In the genomic region with DNA sequence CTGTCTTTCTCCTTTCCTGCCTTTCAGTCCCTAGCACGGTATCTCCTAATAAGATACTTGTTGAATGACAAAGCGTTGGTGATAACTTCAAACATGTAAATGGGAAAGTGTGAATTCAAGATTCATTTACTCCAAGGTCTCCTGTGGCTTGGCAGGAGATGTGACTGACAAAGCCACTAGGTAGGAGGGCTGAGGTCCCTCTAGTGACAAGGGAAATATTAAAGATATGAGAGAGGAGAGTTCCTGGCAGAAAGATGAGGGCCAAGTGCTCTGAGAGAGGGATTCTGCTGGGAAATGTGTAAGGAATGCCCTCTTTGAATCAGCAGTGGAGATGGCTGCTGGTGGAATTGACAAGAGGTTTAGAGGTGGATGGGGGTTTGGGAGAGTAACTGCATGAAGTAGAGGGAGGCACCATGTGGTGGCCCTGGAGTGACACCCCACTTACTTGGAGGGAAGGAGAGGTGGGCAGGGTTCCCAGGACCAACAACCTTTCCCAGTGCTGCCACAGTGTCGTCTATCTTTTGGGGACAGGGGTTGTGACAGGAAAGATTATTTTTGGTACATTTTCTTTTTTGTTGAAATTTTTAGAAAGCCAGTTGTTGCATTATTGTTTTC, we compare ENCODE assay signal across 17 cellular contexts. TPM values are rescaled to one million over a fixed set of nuclear protein-coding genes. Genes with fewer than 3 reads are reported as not detected.
DNase-seq lines count a peak whose midpoint lies in the region; ATAC-seq and TF ChIP-seq lines count a peak whose summit lies in the region.
"Had no signal": no experiment of that assay in that cellular context is flagged by ENCODE, and none has a peak within 500 bp of the region (broad histone marks: within the 10 kb centered on the region; RNA-seq: fewer than 3 reads in every experiment).

No MANE protein-coding gene starts in this region.

- no peak overlapping the region for H3K27ac ChIP-seq in CD8-positive, alpha-beta T cell (ENCODE audit: low read depth, low read length)
- no peak overlapping the region for H3K27ac ChIP-seq in Karpas-422 (ENCODE audit: low read length)
- H3K27ac ChIP-seq in effector memory CD4-positive, alpha-beta T cell (ENCODE audit: insufficient read depth, low read length, poor library complexity, severe bottlenecking) = peak overlapping the region; percentile 13
- H3K27ac ChIP-seq: brain microvascular endothelial cell, suprapubic skin had no signal

- H3K9me3 Mint-ChIP-seq in CD8-positive, alpha-beta T cell = no peaks in the 10 kb centered on the region
- H3K9me3 Mint-ChIP-seq in neural crest cell = no peaks in the 10 kb centered on the region

- H3K4me3 ChIP-seq in CD8-positive, alpha-beta T cell (ENCODE audit: low read depth, low read length) = no peak overlapping the region
- H3K4me3 ChIP-seq in Karpas-422 (ENCODE audit: low read length) = no peak overlapping the region
- H3K4me3 ChIP-seq in effector memory CD4-positive, alpha-beta T cell (ENCODE audit: insufficient read depth, low read depth, low read length, poor library complexity, severe bottlenecking) = no peak overlapping the region
- H3K4me3 ChIP-seq: suprapubic skin had no signal

- peak overlapping the region; percentile 62 for H3K27ac Mint-ChIP-seq in CD8-positive, alpha-beta T cell
- H3K27ac Mint-ChIP-seq in neural crest cell (ENCODE audit: unreplicated experiment) = peak overlapping the region; percentile 48

- ATAC-seq in CD8-positive, alpha-beta T cell = no peak
- ATAC-seq in GM21723 (IDR thresholded peaks at IDR 0.05; ENCODE audit: unreplicated experiment) = no peak

- no peaks in the 10 kb centered on the region for H3K9me2 ChIP-seq in Karpas-422 (replicated peaks; ENCODE audit: insufficient read depth, low read length)

- no peak for TF ChIP-seq CTCF in CD8-positive, alpha-beta T cell (IDR thresholded peaks at IDR 0.05)
- no peak for TF ChIP-seq CTCF in neural crest cell (conservative IDR thresholded peaks at IDR 0.05)

- peak overlapping the region; percentile 27 for H3K4me2 ChIP-seq in Karpas-422 (ENCODE audit: low read depth, low read length, poor library complexity, severe bottlenecking)

- CTCF ChIA-PET in CD8-positive, alpha-beta T cell (lab: Charles Lee) = no interaction called here

- H3K9me3 ChIP-seq in CD8-positive, alpha-beta T cell (ENCODE audit: low read length) = no peaks in the 10 kb centered on the region
- H3K9me3 ChIP-seq in Karpas-422 (ENCODE audit: low read length) = no peaks in the 10 kb centered on the region
- no peaks in the 10 kb centered on the region for H3K9me3 ChIP-seq in effector memory CD4-positive, alpha-beta T cell (ENCODE audit: control insufficient read depth, low read length)
- H3K9me3 ChIP-seq: suprapubic skin had no signal

- no peak overlapping the region for H3K9ac ChIP-seq in Karpas-422 (ENCODE audit: low read length)

- H2AFZ ChIP-seq in Karpas-422 (ENCODE audit: low read length) = no peak overlapping the region

- H3K27me3 Mint-ChIP-seq in CD8-positive, alpha-beta T cell (ENCODE audit: low read depth) = no peaks in the 10 kb centered on the region
- no peaks in the 10 kb centered on the region for H3K27me3 Mint-ChIP-seq in neural crest cell (ENCODE audit: low read depth)

- POLR2A ChIA-PET in CD8-positive, alpha-beta T cell (lab: Charles Lee) = no interaction called here

- H3K4me3 Mint-ChIP-seq in CD8-positive, alpha-beta T cell = no peak overlapping the region
- H3K4me3 Mint-ChIP-seq in neural crest cell = no peak overlapping the region

- no peaks in the 10 kb centered on the region for H3K27me3 ChIP-seq in CD8-positive, alpha-beta T cell (ENCODE audit: insufficient read depth, low read length)
- no peaks in the 10 kb centered on the region for H3K27me3 ChIP-seq in Karpas-422 (ENCODE audit: low read length)
- no peaks in the 10 kb centered on the region for H3K27me3 ChIP-seq in effector memory CD4-positive, alpha-beta T cell (replicated peaks; ENCODE audit: control insufficient read depth, insufficient read depth, low read length, poor library complexity, severe bottlenecking)
- H3K27me3 ChIP-seq: brain microvascular endothelial cell, suprapubic skin had no signal

- peaks cover 38% of the 10 kb centered on the region for H3K4me1 Mint-ChIP-seq in CD8-positive, alpha-beta T cell (ENCODE audit: low read depth)
- H3K4me1 Mint-ChIP-seq in neural crest cell = peaks cover 18% of the 10 kb centered on the region

- no peak for DNase-seq in CD8-positive, alpha-beta T cell
- DNase-seq in Karpas-422 (no peak), neural crest cell (ENCODE audit: low read depth, low spot score) (no peak), Ammon's horn (ENCODE audit: low spot score) (no peak), DMS53 (lab: John Stamatoyannopoulos, UW) (no peak)
- DNase-seq in effector memory CD4-positive, alpha-beta T cell = no peak
- DNase-seq: activated effector memory CD4-positive, alpha-beta T cell treated with Interleukin-2 at 50 U/mL for 16 hours; brain microvascular endothelial cell; DND-41; hippocampal formation; NCI-H1436; NCI-H2227 treated with DMSO at 0.1 percent for 48 hours; NK-92 treated with Interleukin-12 subunit alpha and Interleukin-12 subunit beta, amount 100 ng/mL, for 24 hours had no signal

- peaks cover 35% of the 10 kb centered on the region for H3K36me3 Mint-ChIP-seq in CD8-positive, alpha-beta T cell
- peaks cover 8% of the 10 kb centered on the region for H3K36me3 Mint-ChIP-seq in neural crest cell (ENCODE audit: low read depth)

- H3K79me2 ChIP-seq in Karpas-422 (ENCODE audit: low read length) = peaks cover 98% of the 10 kb centered on the region

- H4K20me1 ChIP-seq in Karpas-422 (ENCODE audit: insufficient read depth, low read depth, low read length) = no peaks in the 10 kb centered on the region

- peaks cover 18% of the 10 kb centered on the region for H3K4me1 ChIP-seq in CD8-positive, alpha-beta T cell (ENCODE audit: insufficient read depth, low read length)
- peaks cover 74% of the 10 kb centered on the region for H3K4me1 ChIP-seq in Karpas-422 (ENCODE audit: low read length)
- H3K4me1 ChIP-seq in effector memory CD4-positive, alpha-beta T cell (ENCODE audit: control insufficient read depth, insufficient read depth, low read length, poor library complexity, severe bottlenecking) = peaks cover 7% of the 10 kb centered on the region

- intact Hi-C loops in CD8-positive, alpha-beta T cell (cut with DNase I, micrococcal nuclease) = no loop called here

- peaks cover 5% of the 10 kb centered on the region for H3K36me3 ChIP-seq in CD8-positive, alpha-beta T cell (ENCODE audit: insufficient read depth, low read length)
- no peaks in the 10 kb centered on the region for H3K36me3 ChIP-seq in Karpas-422 (ENCODE audit: insufficient read depth, low read length)
- peaks cover 4% of the 10 kb centered on the region for H3K36me3 ChIP-seq in effector memory CD4-positive, alpha-beta T cell (ENCODE audit: control insufficient read depth, insufficient read depth, low read length)

RNA-seq across cellular contexts. Expression of gene SCAANT1, which starts 43.0 kb away (rescaled TPM):
- not detected for total RNA-seq in CD8-positive, alpha-beta T cell
- not detected in 2 replicates for total RNA-seq in Karpas-422 (2014; rRNA removed; shearing (Covaris generic); ENCODE audit: low replicate concordance)
- not detected in 2 replicates for total RNA-seq in neural crest cell
- total RNA-seq: renal cortical epithelial cell; suprapubic skin; T-helper 2 cell treated with Interferon-gamma antibody and Interleukin-4, amounts not matched to agents 100 ng/mL and 5 ng/mL, for 36 hours had no signal
